1 cellular context compared by ENCODE assay signal in genomic region chr1:164756741-164757140, GRCh38.
TF ChIP-seq lines count a peak whose summit lies in the region.

No MANE protein-coding gene starts in this region.

TF ChIP-seq in IMR-90, 13 proteins besides CTCF, POLR2A, EP300 and RAD21 (continued from another document):
- TF ChIP-seq CEBPB (IDR thresholded peaks at IDR 0.05; ENCODE audit: low read depth, low read length), result peak; percentile 48
